19 cellular contexts compared by ENCODE assay signal in the genomic region with DNA sequence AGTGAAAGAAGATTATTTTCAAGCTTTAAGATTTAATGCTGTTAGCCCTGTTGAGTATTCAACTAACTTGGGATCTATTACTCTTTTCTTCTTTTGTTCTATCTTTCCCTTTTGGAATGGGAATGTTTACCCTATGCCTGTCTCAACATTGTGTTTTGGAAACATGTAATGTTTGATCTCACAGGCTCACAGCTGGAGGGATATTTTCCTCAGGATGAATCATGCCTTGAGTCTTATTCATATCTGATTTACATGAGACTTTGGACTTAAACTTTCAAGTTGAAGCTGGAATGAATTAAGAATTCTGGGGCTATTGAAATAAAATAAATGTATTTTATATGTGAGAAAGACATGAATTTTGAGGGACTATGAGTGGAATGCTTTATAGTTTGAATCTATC.
A peak's percentile ranks its signal among the peaks of the same experiment; 100 is the strongest.
DNase-seq lines count a peak whose midpoint lies in the region; ATAC-seq, FAIRE-seq and TF ChIP-seq lines count a peak whose summit lies in the region.
"Had no signal": no experiment of that assay in that cellular context is flagged by ENCODE, and none has a peak within 500 bp of the region (broad histone marks: within the 10 kb centered on the region; RNA-seq: fewer than 3 reads in every experiment).

No MANE protein-coding gene starts in this region.

- H3K36me3 ChIP-seq in small intestine (ENCODE audit: control insufficient read depth in 2 of 2, insufficient read depth in 2 of 2, low read length in 2 of 2), result no peaks in the 10 kb centered on the region
- H3K36me3 ChIP-seq: esophagus squamous epithelium, neural progenitor cell, Peyer's patch had no signal

- no peak for TF ChIP-seq CTCF in astrocyte of the spinal cord (IDR thresholded peaks at IDR 0.05; ENCODE audit: low read depth, low read length)

- peaks cover 0 to 5% of the 10 kb centered on the region in 2 donors for H3K4me1 ChIP-seq in small intestine (ENCODE audit: control insufficient read depth in 2 of 2, insufficient read depth in 1 of 2, low read depth in 1 of 2, low read length in 1 of 2)
- H3K4me1 ChIP-seq: esophagus squamous epithelium, neural progenitor cell, Peyer's patch had no signal

- in situ Hi-C loops in astrocyte of the spinal cord (cut with HindIII; ENCODE audit: low sequenced_read_pairs), result no loop called here

- DNase-seq in HS-27A (ENCODE audit: low read depth), result peak; percentile 1
- DNase-seq in astrocyte of the spinal cord (ENCODE audit: low read depth, low spot score), result peak; percentile 83
- peak; percentile 83 for DNase-seq in fibroblast of peridontal ligament (ENCODE audit: extremely low read depth)
- DNase-seq in small intestine, result peak; percentile 65
- no peak for DNase-seq in T-helper 1 cell
- DNase-seq: activated CD4-positive, alpha-beta T cell treated with anti-CD3 and anti-CD28 coated beads, Interleukin-2, amount 50 U/mL, for 1 hour; aorta; dorsolateral prefrontal cortex; esophagus squamous epithelium; Karpas-422; midbrain; Peyer's patch; stimulated activated CD4-positive, alpha-beta T cell treated with anti-CD3 and anti-CD28 coated beads, Interleukin-4, amount 100 ng/mL, for 1 hour had no signal

- no peak for FAIRE-seq in small intestine (lab: Jason Lieb, UNC)
- FAIRE-seq: D721Med, H1 had no signal

- no peaks in the 10 kb centered on the region for H3K9me3 ChIP-seq in small intestine (ENCODE audit: control insufficient read depth, low read depth)
- H3K9me3 ChIP-seq: esophagus squamous epithelium, Peyer's patch had no signal

- no peak overlapping the region for H3K4me3 ChIP-seq in astrocyte of the spinal cord (ENCODE audit: low read depth, low read length)
- no peak overlapping the region for H3K4me3 ChIP-seq in small intestine (ENCODE audit: low read depth in 1 of 2, low read length in 2 of 2)
- H3K4me3 ChIP-seq: dorsolateral prefrontal cortex, esophagus squamous epithelium, neural progenitor cell, Peyer's patch had no signal

- H3K27me3 ChIP-seq in small intestine (ENCODE audit: control insufficient read depth in 2 of 2, insufficient read depth in 2 of 2, low read length in 2 of 2), result no peaks in the 10 kb centered on the region
- H3K27me3 ChIP-seq: neural progenitor cell, Peyer's patch had no signal

- peak overlapping the region in 1 of 2 donors; percentile 20 for H3K27ac ChIP-seq in small intestine (ENCODE audit: low read depth in 1 of 2, low read length in 1 of 2)
- H3K27ac ChIP-seq: dorsolateral prefrontal cortex, esophagus squamous epithelium, neural progenitor cell, Peyer's patch had no signal

- ATAC-seq in HG03439 (IDR thresholded peaks at IDR 0.05; ENCODE audit: unreplicated experiment), result no peak
- no peak for ATAC-seq in HG02759 (IDR thresholded peaks at IDR 0.05; ENCODE audit: unreplicated experiment)
- ATAC-seq: sciatic nerve had no signal

Comparison
In these comparisons a context has a peak if more than half of its experiments do, and no peak if none do; other contexts are left out.
1. DNase-seq: peak in HS-27A (single experiment), astrocyte of the spinal cord (single experiment), fibroblast of peridontal ligament (single experiment) and small intestine (single experiment); none in T-helper 1 cell (0 of 5).